In genomic region chr15:82809308-82810060, GRCh38 we compare ENCODE assay signal across 8 cellular contexts. TPM values are rescaled to one million over a fixed set of nuclear protein-coding genes. Genes with fewer than 3 reads are reported as not detected.
DNase-seq lines count a peak whose midpoint lies in the region; ATAC-seq, FAIRE-seq and TF ChIP-seq lines count a peak whose summit lies in the region.

A gene with protein sequence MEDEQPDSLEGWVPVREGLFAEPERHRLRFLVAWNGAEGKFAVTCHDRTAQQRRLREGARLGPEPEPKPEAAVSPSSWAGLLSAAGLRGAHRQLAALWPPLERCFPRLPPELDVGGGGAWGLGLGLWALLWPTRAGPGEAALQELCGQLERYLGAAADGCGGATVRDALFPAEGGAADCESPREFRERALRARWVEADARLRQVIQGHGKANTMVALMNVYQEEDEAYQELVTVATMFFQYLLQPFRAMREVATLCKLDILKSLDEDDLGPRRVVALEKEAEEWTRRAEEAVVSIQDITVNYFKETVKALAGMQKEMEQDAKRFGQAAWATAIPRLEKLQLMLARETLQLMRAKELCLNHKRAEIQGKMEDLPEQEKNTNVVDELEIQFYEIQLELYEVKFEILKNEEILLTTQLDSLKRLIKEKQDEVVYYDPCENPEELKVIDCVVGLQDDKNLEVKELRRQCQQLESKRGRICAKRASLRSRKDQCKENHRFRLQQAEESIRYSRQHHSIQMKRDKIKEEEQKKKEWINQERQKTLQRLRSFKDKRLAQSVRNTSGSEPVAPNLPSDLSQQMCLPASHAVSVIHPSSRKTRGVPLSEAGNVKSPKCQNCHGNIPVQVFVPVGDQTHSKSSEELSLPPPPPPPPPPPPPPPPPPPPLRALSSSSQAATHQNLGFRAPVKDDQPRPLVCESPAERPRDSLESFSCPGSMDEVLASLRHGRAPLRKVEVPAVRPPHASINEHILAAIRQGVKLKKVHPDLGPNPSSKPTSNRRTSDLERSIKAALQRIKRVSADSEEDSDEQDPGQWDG (plus strand): TSS chr15:82809628. CDS start chr15:82809727, 99 bp downstream.

- TF ChIP-seq CTCF in RWPE2 (IDR thresholded peaks at IDR 0.05; ENCODE audit: poor library complexity, severe bottlenecking) (peak; percentile 74), fibroblast of the aortic adventitia (IDR thresholded peaks at IDR 0.05; ENCODE audit: insufficient read depth, low read length) (no peak), nephron (IDR thresholded peaks at IDR 0.05; ENCODE audit: unreplicated experiment in 3 of 3) (no peak)

- peak within 1 kb of the TSS; percentile 94 for H3K27ac ChIP-seq in RWPE2 (ENCODE audit: poor library complexity, severe bottlenecking)

- H3K27me3 ChIP-seq in RWPE2 (ENCODE audit: insufficient read depth, poor library complexity, severe bottlenecking) = no peaks in the 10 kb centered on the region

- H3K9me3 ChIP-seq in RWPE2 (ENCODE audit: severe bottlenecking) = no peaks in the 10 kb centered on the region

- peak; percentile 95 for ATAC-seq in RWPE2 (ENCODE audit: low read depth)

- H3K4me3 Mint-ChIP-seq in nephron = peak within 1 kb of the TSS; percentile 88 to 96 (median 95)
- H3K4me3 Mint-ChIP-seq in stimulated activated naive CD8-positive, alpha-beta T cell treated with anti-CD3 and anti-CD28 coated beads, Interleukin-15, Interleukin-2, amounts not matched to agents 100 ng/mL and 50 ng/mL, for 24 hours = peak within 1 kb of the TSS; percentile 95

- peak within 1 kb of the TSS; percentile 93 to 97 (median 96) for H3K27ac Mint-ChIP-seq in nephron
- H3K27ac Mint-ChIP-seq in stimulated activated naive CD8-positive, alpha-beta T cell treated with anti-CD3 and anti-CD28 coated beads, Interleukin-15, Interleukin-2, amounts not matched to agents 100 ng/mL and 50 ng/mL, for 24 hours = peak within 1 kb of the TSS; percentile 97

- TF ChIP-seq POLR2A in H54 (IDR thresholded peaks at IDR 0.05; ENCODE audit: low read depth, low read length) = peak; percentile 96

- H3K27me3 Mint-ChIP-seq in nephron (ENCODE audit: low read depth) = no peaks in the 10 kb centered on the region
- H3K27me3 Mint-ChIP-seq in stimulated activated naive CD8-positive, alpha-beta T cell treated with anti-CD3 and anti-CD28 coated beads, Interleukin-15, Interleukin-2, amounts not matched to agents 100 ng/mL and 50 ng/mL, for 24 hours = no peaks in the 10 kb centered on the region

- H3K4me1 ChIP-seq in RWPE2 (ENCODE audit: insufficient read depth, poor library complexity, severe bottlenecking) = peaks cover 10% of the 10 kb centered on the region

- peaks cover 29% of the 10 kb centered on the region for H3K36me3 ChIP-seq in RWPE2 (ENCODE audit: low read depth)

- peaks cover 13% of the 10 kb centered on the region for H3K36me3 Mint-ChIP-seq in nephron (ENCODE audit: low read depth)
- H3K36me3 Mint-ChIP-seq in stimulated activated naive CD8-positive, alpha-beta T cell treated with anti-CD3 and anti-CD28 coated beads, Interleukin-15, Interleukin-2, amounts not matched to agents 100 ng/mL and 50 ng/mL, for 24 hours (ENCODE audit: low read depth) = peaks cover 21% of the 10 kb centered on the region

- peak; percentile 98 for DNase-seq in ELR (ENCODE audit: low read depth)
- peak; percentile 77 for DNase-seq in H54 (ENCODE audit: insufficient read length, low spot score)
- peak; percentile 98 for DNase-seq in LoVo (ENCODE audit: low spot score)
- DNase-seq in RWPE2 (ENCODE audit: low spot score) = peak; percentile 100
- peak; percentile 92 for DNase-seq in activated effector memory CD4-positive, alpha-beta T cell treated with Interleukin-2 at 50 U/mL for 16 hours
- peak; percentile 98 for DNase-seq in fibroblast of the aortic adventitia (ENCODE audit: low read depth)

- no peaks in the 10 kb centered on the region for H3K9me3 Mint-ChIP-seq in nephron
- no peaks in the 10 kb centered on the region for H3K9me3 Mint-ChIP-seq in stimulated activated naive CD8-positive, alpha-beta T cell treated with anti-CD3 and anti-CD28 coated beads, Interleukin-15, Interleukin-2, amounts not matched to agents 100 ng/mL and 50 ng/mL, for 24 hours

- H3K4me3 ChIP-seq in RWPE2 (ENCODE audit: severe bottlenecking) (peak within 1 kb of the TSS; percentile 97), fibroblast of the aortic adventitia (ENCODE audit: low read depth, low read length) (peak within 1 kb of the TSS; percentile 91)

- FAIRE-seq in H54 (lab: Jason Lieb, UNC) = peak; percentile 91

- peaks cover 43% of the 10 kb centered on the region for H3K4me1 Mint-ChIP-seq in nephron
- H3K4me1 Mint-ChIP-seq in stimulated activated naive CD8-positive, alpha-beta T cell treated with anti-CD3 and anti-CD28 coated beads, Interleukin-15, Interleukin-2, amounts not matched to agents 100 ng/mL and 50 ng/mL, for 24 hours (ENCODE audit: low read depth) = peaks cover 55% of the 10 kb centered on the region

RNA-seq across cellular contexts. Expression of the gene that starts here (rescaled TPM):
- 4.4 and 6.4 TPM in 2 replicates for total RNA-seq in fibroblast of the aortic adventitia (ENCODE audit: low replicate concordance)

Comparison
In these comparisons a context has a peak if more than half of its experiments do, and no peak if none do; other contexts are left out.
1. Peak in every context shown above with its lines: DNase-seq, ATAC-seq, H3K4me3 ChIP-seq and H3K27ac ChIP-seq.